9 cellular contexts compared by ENCODE assay signal in the genomic region with DNA sequence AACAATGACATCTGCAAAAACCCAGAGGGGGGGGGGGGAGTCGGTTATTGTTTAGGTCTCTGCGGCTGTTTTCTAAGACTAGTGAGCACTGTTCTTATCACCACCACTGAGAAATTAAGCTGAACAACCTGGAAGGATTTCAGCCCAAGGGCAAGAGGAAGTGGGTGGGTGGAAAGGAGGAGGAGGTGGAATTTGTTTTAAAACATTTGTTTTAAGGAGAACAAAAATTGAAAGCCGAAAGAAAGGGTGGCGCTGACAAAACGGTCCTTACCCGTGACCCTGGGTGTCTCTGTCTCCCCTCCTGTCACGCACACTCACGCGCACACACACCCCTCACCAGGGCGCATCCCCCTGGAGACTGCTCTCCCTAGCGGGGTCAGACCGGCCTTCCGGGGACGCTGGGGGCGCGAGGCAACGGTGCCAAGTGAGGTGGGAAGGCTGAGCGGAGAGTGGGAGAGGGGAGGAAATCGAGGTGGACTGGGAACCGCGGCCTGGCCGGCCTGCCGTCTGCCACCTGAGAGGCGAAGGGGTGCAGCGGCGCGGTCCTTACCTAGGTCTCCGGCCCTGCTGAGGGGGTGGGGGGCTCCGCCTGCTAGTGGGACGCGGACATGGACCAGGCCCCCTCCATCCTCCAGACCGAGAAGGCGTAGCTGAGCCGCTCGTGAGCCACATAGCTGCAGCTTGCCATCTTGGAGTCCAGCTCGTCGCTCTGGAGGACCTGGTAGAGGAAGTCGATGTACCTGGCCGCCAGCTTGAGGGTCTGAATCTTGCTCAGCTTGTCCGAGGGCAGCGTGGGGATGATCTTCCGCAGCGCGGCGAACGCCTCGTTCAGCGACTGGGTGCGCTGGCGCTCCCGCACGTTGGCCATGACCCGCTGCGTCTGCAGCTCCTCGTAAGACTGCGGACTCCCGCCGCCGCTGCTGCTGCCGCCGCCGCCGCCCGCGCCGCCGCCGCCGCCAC. TPM values are rescaled to one million over a fixed set of nuclear protein-coding genes. Genes with fewer than 3 reads are reported as not detected.
DNase-seq lines count a peak whose midpoint lies in the region; ATAC-seq and TF ChIP-seq lines count a peak whose summit lies in the region.
"Had no signal": no experiment of that assay in that cellular context is flagged by ENCODE, and none has a peak within 500 bp of the region (broad histone marks: within the 10 kb centered on the region; RNA-seq: fewer than 3 reads in every experiment).

No MANE protein-coding gene starts in this region.

- ATAC-seq in GM18511 (IDR thresholded peaks at IDR 0.05; ENCODE audit: unreplicated experiment) = peak; percentile 44
- peak; percentile 37 for ATAC-seq in activated CD8-positive, alpha-beta T cell treated with anti-CD3 and anti-CD28 coated beads for 36 hours
- no peak for ATAC-seq in HG03196 (IDR thresholded peaks at IDR 0.05; ENCODE audit: unreplicated experiment)

- H3K36me3 ChIP-seq in HUES48 (ENCODE audit: control insufficient read depth, insufficient read depth, low read length) (no peaks in the 10 kb centered on the region), right atrium auricular region (no peaks in the 10 kb centered on the region), skeletal muscle satellite cell (ENCODE audit: insufficient read depth, low read length) (peaks cover 23% of the 10 kb centered on the region)
- H3K36me3 ChIP-seq in effector memory CD4-positive, alpha-beta T cell (ENCODE audit: control insufficient read depth, insufficient read depth, low read length) = no peaks in the 10 kb centered on the region

- peaks cover 98% of the 10 kb centered on the region for H3K27me3 ChIP-seq in HUES48 (ENCODE audit: control insufficient read depth, insufficient read depth, low read length)
- peaks cover 5 to 13% of the 10 kb centered on the region in 2 donors for H3K27me3 ChIP-seq in right atrium auricular region
- no peaks in the 10 kb centered on the region for H3K27me3 ChIP-seq in skeletal muscle satellite cell (ENCODE audit: control insufficient read depth, insufficient read depth, low read length)
- peaks cover 27% of the 10 kb centered on the region for H3K27me3 ChIP-seq in effector memory CD4-positive, alpha-beta T cell (replicated peaks; ENCODE audit: control insufficient read depth, insufficient read depth, low read length, poor library complexity, severe bottlenecking)

- CTCF ChIA-PET in activated CD8-positive, alpha-beta T cell treated with anti-CD3 and anti-CD28 coated beads for 36 hours (lab: Charles Lee) = no interaction called here

- H3K9me3 ChIP-seq in HUES48 (ENCODE audit: control insufficient read depth, insufficient read depth, low read length) = no peaks in the 10 kb centered on the region
- H3K9me3 ChIP-seq in right atrium auricular region = no peaks in the 10 kb centered on the region
- H3K9me3 ChIP-seq in skeletal muscle satellite cell (replicated peaks; ENCODE audit: low read length) = no peaks in the 10 kb centered on the region
- H3K9me3 ChIP-seq in effector memory CD4-positive, alpha-beta T cell (ENCODE audit: control insufficient read depth, low read length) = no peaks in the 10 kb centered on the region

- TF ChIP-seq CTCF in activated CD8-positive, alpha-beta T cell treated with anti-CD3 and anti-CD28 coated beads for 36 hours (IDR thresholded peaks at IDR 0.05) = no peak
- no peak for TF ChIP-seq CTCF in right atrium auricular region (IDR thresholded peaks at IDR 0.05)

- no peaks in the 10 kb centered on the region for H3K36me3 Mint-ChIP-seq in activated CD8-positive, alpha-beta T cell treated with anti-CD3 and anti-CD28 coated beads for 36 hours (ENCODE audit: low read depth)

- POLR2A ChIA-PET in activated CD8-positive, alpha-beta T cell treated with anti-CD3 and anti-CD28 coated beads for 36 hours (lab: Charles Lee) = no interaction called here

- peaks cover 63% of the 10 kb centered on the region for H3K27me3 Mint-ChIP-seq in activated CD8-positive, alpha-beta T cell treated with anti-CD3 and anti-CD28 coated beads for 36 hours

- H3K4me3 ChIP-seq in HUES48 (ENCODE audit: low read depth, low read length) (peak overlapping the region; percentile 71), right atrium auricular region (peak overlapping the region; percentile 45 to 58), skeletal muscle satellite cell (ENCODE audit: low read length) (peak overlapping the region; percentile 99)
- H3K4me3 ChIP-seq in effector memory CD4-positive, alpha-beta T cell (ENCODE audit: insufficient read depth, low read depth, low read length, poor library complexity, severe bottlenecking) = no peak overlapping the region

- intact Hi-C loops in activated CD8-positive, alpha-beta T cell treated with anti-CD3 and anti-CD28 coated beads for 36 hours (cut with micrococcal nuclease) = loop anchor here (10.0 kb wide), 1 partner anchor 1678 kb away; no protein-coding TSS in a partner anchor

- H3K27ac ChIP-seq in HUES48 (ENCODE audit: low read depth, low read length) = no peak overlapping the region
- H3K27ac ChIP-seq in right atrium auricular region = peak overlapping the region; percentile 19 to 62
- no peak overlapping the region for H3K27ac ChIP-seq in effector memory CD4-positive, alpha-beta T cell (ENCODE audit: insufficient read depth, low read length, poor library complexity, severe bottlenecking)
- H3K27ac ChIP-seq: VCaP had no signal

- H3K4me1 Mint-ChIP-seq in activated CD8-positive, alpha-beta T cell treated with anti-CD3 and anti-CD28 coated beads for 36 hours (ENCODE audit: low read depth) = peaks cover 2% of the 10 kb centered on the region

- no peak overlapping the region for H3K4me3 Mint-ChIP-seq in activated CD8-positive, alpha-beta T cell treated with anti-CD3 and anti-CD28 coated beads for 36 hours

- H3K27ac Mint-ChIP-seq in activated CD8-positive, alpha-beta T cell treated with anti-CD3 and anti-CD28 coated beads for 36 hours = no peak overlapping the region

- H3K4me2 ChIP-seq in skeletal muscle satellite cell (ENCODE audit: low read length) = peak overlapping the region; percentile 77

- no peaks in the 10 kb centered on the region for H3K9me3 Mint-ChIP-seq in activated CD8-positive, alpha-beta T cell treated with anti-CD3 and anti-CD28 coated beads for 36 hours

- H3K9ac ChIP-seq in HUES48 (ENCODE audit: low read depth, low read length) = peak overlapping the region; percentile 39; the same call in 1 of the 2 replicates
- H3K9ac ChIP-seq in skeletal muscle satellite cell (ENCODE audit: low read depth, low read length) = peak overlapping the region; percentile 96

- H3K4me1 ChIP-seq in HUES48 (ENCODE audit: control insufficient read depth, insufficient read depth, low read length) (peaks cover 39% of the 10 kb centered on the region), right atrium auricular region (peaks cover 0 to 23% of the 10 kb centered on the region in 2 donors), skeletal muscle satellite cell (ENCODE audit: control insufficient read depth, insufficient read depth, low read length) (peaks cover 18% of the 10 kb centered on the region)
- no peaks in the 10 kb centered on the region for H3K4me1 ChIP-seq in effector memory CD4-positive, alpha-beta T cell (ENCODE audit: control insufficient read depth, insufficient read depth, low read length, poor library complexity, severe bottlenecking)

- DNase-seq in activated CD8-positive, alpha-beta T cell treated with anti-CD3 and anti-CD28 coated beads for 36 hours = peak; percentile 8
- DNase-seq in right atrium auricular region (ENCODE audit: low spot score) (no peak), NCI-H2107 (lab: John Stamatoyannopoulos, UW) (no peak)
- no peak for DNase-seq in effector memory CD4-positive, alpha-beta T cell

RNA-seq across cellular contexts. Expression of a gene that starts 1.0 kb away (rescaled TPM):
- total RNA-seq in activated CD8-positive, alpha-beta T cell treated with anti-CD3 and anti-CD28 coated beads for 36 hours = under 1 TPM in 1 of 2 experiments, not detected in 1; 0.20 TPM
- 1 to 10 TPM; 1.9 to 6.2 TPM for total RNA-seq in right atrium auricular region
- 37.5 and 41.9 TPM in 2 replicates for total RNA-seq in skeletal muscle satellite cell (2012; rRNA removed)

RNA-seq across cellular contexts. Expression of a gene that starts 28.8 kb away (rescaled TPM):
- total RNA-seq in activated CD8-positive, alpha-beta T cell treated with anti-CD3 and anti-CD28 coated beads for 36 hours = not detected
- not detected for total RNA-seq in right atrium auricular region
- total RNA-seq in skeletal muscle satellite cell (2012; rRNA removed) = not detected in 2 replicates

Comparison
In these comparisons a context has a peak if more than half of its experiments do, and no peak if none do; other contexts are left out.
1. H3K27ac ChIP-seq: peak in right atrium auricular region (2 of 2); none in HUES48 (single experiment) and effector memory CD4-positive, alpha-beta T cell (single experiment).